11 cellular contexts compared by ENCODE assay signal in genomic region chr9:91948061-91948422, GRCh38. TPM values are rescaled to one million over a fixed set of nuclear protein-coding genes. Genes with fewer than 3 reads are reported as not detected.
A peak's percentile ranks its signal among the peaks of the same experiment; 100 is the strongest.
DNase-seq lines count a peak whose midpoint lies in the region; ATAC-seq and TF ChIP-seq lines count a peak whose summit lies in the region.
"Had no signal": no experiment of that assay in that cellular context is flagged by ENCODE, and none has a peak within 500 bp of the region (broad histone marks: within the 10 kb centered on the region; RNA-seq: fewer than 3 reads in every experiment).

No MANE protein-coding gene starts in this region.

- peaks cover 18 to 80% (median 36%) of the 10 kb centered on the region in 9 donors for H3K27me3 ChIP-seq in heart left ventricle
- H3K27me3 ChIP-seq in ectodermal cell (ENCODE audit: control insufficient read depth, insufficient read depth, low read length, poor library complexity, severe bottlenecking): peaks cover 14% of the 10 kb centered on the region
- peaks cover 0 to 14% of the 10 kb centered on the region in 2 experiments for H3K27me3 ChIP-seq in mesenchymal stem cell (ENCODE audit: control insufficient read depth in 1 of 2, insufficient read depth in 1 of 2, low read length in 2 of 2)

- peaks cover 0 to 24% (median 12%) of the 10 kb centered on the region in 12 donors for H3K4me1 ChIP-seq in heart left ventricle
- H3K4me1 ChIP-seq in ectodermal cell (ENCODE audit: control insufficient read depth, insufficient read depth, low read length): peaks cover 24% of the 10 kb centered on the region
- H3K4me1 ChIP-seq in mesenchymal stem cell (ENCODE audit: control insufficient read depth, insufficient read depth, low read depth, low read length): peaks cover 9% of the 10 kb centered on the region
- H3K4me1 ChIP-seq in urinary bladder (ENCODE audit: insufficient read depth): peaks cover 2% of the 10 kb centered on the region

- peak overlapping the region in 1 of 2 experiments; percentile 30 for H3K4ac ChIP-seq in mesenchymal stem cell (ENCODE audit: low read depth in 1 of 2, low read length in 2 of 2)

- peaks cover 0 to 9% (median 0%) of the 10 kb centered on the region in 12 donors for H3K9me3 ChIP-seq in heart left ventricle
- no peaks in the 10 kb centered on the region for H3K9me3 ChIP-seq in ectodermal cell (ENCODE audit: control insufficient read depth, low read length)
- H3K9me3 ChIP-seq in mesenchymal stem cell (ENCODE audit: control insufficient read depth, low read length): peaks cover 7% of the 10 kb centered on the region

- H2AK5ac ChIP-seq in mesenchymal stem cell (ENCODE audit: low read length, severe bottlenecking): peak overlapping the region; percentile 33

- ATAC-seq in heart left ventricle: no peak
- no peak for ATAC-seq in Right ventricle myocardium superior (ENCODE audit: poor library complexity)

- no peak overlapping the region for H2BK12ac ChIP-seq in mesenchymal stem cell (ENCODE audit: low read length in 2 of 2)

- TF ChIP-seq CTCF in heart left ventricle (IDR thresholded peaks at IDR 0.05) (no peak), GM20000 (IDR thresholded peaks at IDR 0.05; ENCODE audit: extremely low read depth, missing control alignments) (no peak)

- H2AFZ ChIP-seq in mesenchymal stem cell (ENCODE audit: low read depth, low read length): no peak overlapping the region

- H3K4me2 ChIP-seq in mesenchymal stem cell (ENCODE audit: low read length, poor library complexity, severe bottlenecking): peak overlapping the region; percentile 73

- intact Hi-C loops in heart left ventricle (cut with DNase I) (loop anchor here in 4 of 10 donors (5.0 to 10.0 kb wide), 2 partner anchors 171 to 173 kb away; no protein-coding TSS in a partner anchor), Right ventricle myocardium superior (cut with DNase I) (no loop called here)

- no peak overlapping the region for H3K23ac ChIP-seq in mesenchymal stem cell (ENCODE audit: low read length in 2 of 2)

- no peak overlapping the region for H2BK120ac ChIP-seq in mesenchymal stem cell (ENCODE audit: low read depth, low read length)

- no peak for TF ChIP-seq POLR2A in heart left ventricle (IDR thresholded peaks at IDR 0.05)

- DNase-seq in heart left ventricle (no peak), Right ventricle myocardium superior (no peak), mesenchymal stem cell (peak; percentile 39), NCI-H2171 (lab: John Stamatoyannopoulos, UW) (no peak), GM20000 (ENCODE audit: low spot score) (no peak), DMS79 treated with DMSO at 0.1 percent for 48 hours (lab: John Stamatoyannopoulos, UW) (no peak)
- DNase-seq: AML-193, PC-3 had no signal

- H3K27ac ChIP-seq in heart left ventricle (peak overlapping the region in 1 of 12 donors; percentile 95), ectodermal cell (ENCODE audit: insufficient read depth, low read depth, low read length, poor library complexity, severe bottlenecking) (no peak overlapping the region), mesenchymal stem cell (ENCODE audit: low read length, poor library complexity, severe bottlenecking) (no peak overlapping the region), urinary bladder (ENCODE audit: low read depth) (no peak overlapping the region)

- H3K9ac ChIP-seq in mesenchymal stem cell (ENCODE audit: low read length): peak overlapping the region; percentile 82

- 46 to 67% (median 50%) methylated on average over 9 of the region's 9 CpGs for WGBS in heart left ventricle, 4 donors
- 0 to 3% methylated on average over 9 of the region's 9 CpGs for WGBS in ectodermal cell, 2 experiments
- WGBS in mesenchymal stem cell: 0% methylated on average over 2 of the region's 9 CpGs
- 24% methylated on average over 9 of the region's 9 CpGs for WGBS in urinary bladder

- peak overlapping the region; percentile 33 to 46 for H3K18ac ChIP-seq in mesenchymal stem cell (ENCODE audit: low read depth in 1 of 2, low read length in 2 of 2)

- peak overlapping the region; percentile 54 for H2BK5ac ChIP-seq in mesenchymal stem cell (ENCODE audit: low read depth, low read length, poor library complexity, severe bottlenecking)

- no peaks in the 10 kb centered on the region for H3K36me3 ChIP-seq in heart left ventricle
- no peaks in the 10 kb centered on the region for H3K36me3 ChIP-seq in ectodermal cell (ENCODE audit: control insufficient read depth, insufficient read depth, low read length)
- no peaks in the 10 kb centered on the region for H3K36me3 ChIP-seq in mesenchymal stem cell (ENCODE audit: control insufficient read depth in 1 of 2, insufficient read depth in 2 of 2, low read depth in 1 of 2, low read length in 2 of 2)
- H3K36me3 ChIP-seq in urinary bladder (ENCODE audit: insufficient read depth): no peaks in the 10 kb centered on the region

- H3K4me3 ChIP-seq in heart left ventricle (peak overlapping the region in 8 of 12 donors; percentile 49 to 64 (median 54)), ectodermal cell (ENCODE audit: insufficient read depth, low read depth, low read length) (peak overlapping the region; percentile 78), mesenchymal stem cell (ENCODE audit: insufficient read depth in 1 of 2, low read depth in 1 of 2, low read length in 2 of 2) (peak overlapping the region; percentile 46 to 79), urinary bladder (ENCODE audit: low read depth, low read length) (peak overlapping the region; percentile 69)

- H4K8ac ChIP-seq in mesenchymal stem cell (ENCODE audit: low read length): no peak overlapping the region

- no peak overlapping the region for H2BK15ac ChIP-seq in mesenchymal stem cell (ENCODE audit: low read depth, poor library complexity, severe bottlenecking)

- H3K79me1 ChIP-seq in mesenchymal stem cell (replicated peaks; ENCODE audit: low read length, poor library complexity, severe bottlenecking): peaks cover 19% of the 10 kb centered on the region

- H3K14ac ChIP-seq in mesenchymal stem cell (ENCODE audit: low read length in 2 of 2): no peak overlapping the region

- no peak overlapping the region for H4K91ac ChIP-seq in mesenchymal stem cell (ENCODE audit: low read length)

RNA-seq across cellular contexts. Expression of gene ROR2, which starts 2.0 kb away (rescaled TPM):
- total RNA-seq in heart left ventricle (1 to 10 TPM in 3 of 9 donors, under 1 TPM in 6; 0.18 to 9.0 (median 0.50) TPM), Right ventricle myocardium superior (0.43 TPM), urinary bladder (28.2 TPM)
- polyA plus RNA-seq in heart left ventricle (under 1 TPM; 0.23 to 0.39 TPM), urinary bladder (33.7 TPM)
- polyA plus RNA-seq in ectodermal cell (2013, experiment 1 of 4): 62.1 TPM
- polyA plus RNA-seq in ectodermal cell (2013, experiment 2 of 4): 64.3 TPM
- polyA plus RNA-seq in ectodermal cell (2013, experiment 3 of 4): 37.7 TPM
- polyA plus RNA-seq in ectodermal cell (2013, experiment 4 of 4): 37.2 TPM
- polyA plus RNA-seq in mesenchymal stem cell (2013, experiment 1 of 2): 7.6 TPM
- polyA plus RNA-seq in mesenchymal stem cell (2013, experiment 2 of 2): 7.8 TPM
- total RNA-seq: activated CD4-positive, alpha-beta T cell treated with anti-CD3 and anti-CD28 coated beads for 36 hours; PC-3 had no signal
